12 cellular contexts compared by ENCODE assay signal in the genomic region with DNA sequence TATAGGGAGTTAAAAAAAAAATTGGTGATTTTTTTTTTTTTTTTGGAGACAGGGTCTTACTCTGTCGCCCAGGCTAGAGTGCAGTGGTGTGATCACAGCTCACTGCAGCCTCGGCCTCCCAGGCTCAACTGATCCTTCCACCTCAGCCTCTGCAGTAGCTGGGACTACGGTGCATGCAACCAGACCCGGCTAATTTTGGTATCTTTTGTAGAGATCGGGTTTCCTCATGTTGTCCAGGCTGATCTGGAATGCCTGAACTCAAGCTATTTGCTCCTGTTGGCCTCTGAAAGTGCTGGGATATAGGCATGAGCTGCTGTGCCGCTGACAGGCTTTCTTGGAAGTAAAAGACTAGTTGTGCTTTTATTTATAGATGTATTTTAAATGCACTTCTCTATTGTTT. TPM values are rescaled to one million over a fixed set of nuclear protein-coding genes. Genes with fewer than 3 reads are reported as not detected.
DNase-seq lines count a peak whose midpoint lies in the region; ATAC-seq and TF ChIP-seq lines count a peak whose summit lies in the region.
"Had no signal": no experiment of that assay in that cellular context is flagged by ENCODE, and none has a peak within 500 bp of the region (broad histone marks: within the 10 kb centered on the region; RNA-seq: fewer than 3 reads in every experiment).

No MANE protein-coding gene starts in this region.

- H3K27me3 Mint-ChIP-seq in CD8-positive, alpha-beta T cell (ENCODE audit: low read depth), result no peaks in the 10 kb centered on the region
- peaks cover 3% of the 10 kb centered on the region for H3K27me3 Mint-ChIP-seq in neural progenitor cell (ENCODE audit: insufficient read depth, low read depth)

- CTCF ChIA-PET in CD8-positive, alpha-beta T cell (lab: Charles Lee), result interaction anchor here (0.6 to 2.4 kb wide), 6 partner anchors 11 to 44 kb away, joined by 3 to 11 read pairs (median 4); no protein-coding TSS in a partner anchor

- H3F3A ChIP-seq in Loucy (ENCODE audit: low read depth) (no peaks in the 10 kb centered on the region), neural progenitor cell (ENCODE audit: low read depth) (peaks cover 25% of the 10 kb centered on the region)

- no peak for TF ChIP-seq CTCF in CD8-positive, alpha-beta T cell (IDR thresholded peaks at IDR 0.05)
- TF ChIP-seq CTCF in Loucy (conservative IDR thresholded peaks at IDR 0.05; ENCODE audit: low read length) (no peak), choroid plexus epithelial cell (conservative IDR thresholded peaks at IDR 0.05; ENCODE audit: low read depth, low read length) (no peak), neural progenitor cell (IDR thresholded peaks at IDR 0.05) (no peak), GM10266 (IDR thresholded peaks at IDR 0.05; ENCODE audit: control insufficient read depth, insufficient read depth, low read depth, missing control alignments) (no peak)

- H2AFZ ChIP-seq in Loucy (ENCODE audit: low read length), result no peak overlapping the region
- no peak overlapping the region for H2AFZ ChIP-seq in neural progenitor cell (replicated peaks)

- ATAC-seq in CD8-positive, alpha-beta T cell, result no peak
- ATAC-seq in HG03460 (IDR thresholded peaks at IDR 0.05; ENCODE audit: unreplicated experiment) (no peak), left colon (no peak)
- ATAC-seq: body of pancreas had no signal

- H3K4me1 Mint-ChIP-seq in CD8-positive, alpha-beta T cell (ENCODE audit: low read depth), result peaks cover 66% of the 10 kb centered on the region
- peaks cover 14% of the 10 kb centered on the region for H3K4me1 Mint-ChIP-seq in neural progenitor cell

- DNase-seq in CD8-positive, alpha-beta T cell, result peak in 1 of 7 experiments; percentile 16
- DNase-seq in choroid plexus epithelial cell (ENCODE audit: low read depth), result no peak
- no peak for DNase-seq in neural progenitor cell (ENCODE audit: low spot score)
- DNase-seq in GM10266 (ENCODE audit: extremely low spot score), result no peak
- no peak for DNase-seq in left colon
- DNase-seq in COR-L47 (lab: John Stamatoyannopoulos, UW), result no peak
- DNase-seq: hypothalamus, KBM-7, nucleus accumbens had no signal

- peak overlapping the region; percentile 25 for H3K9ac ChIP-seq in Loucy (ENCODE audit: low read depth, low read length, poor library complexity, severe bottlenecking)
- no peak overlapping the region for H3K9ac ChIP-seq in neural progenitor cell

- no peaks in the 10 kb centered on the region for H3K9me2 ChIP-seq in Loucy (replicated peaks; ENCODE audit: low read depth, low read length)

- H3K4me3 Mint-ChIP-seq in CD8-positive, alpha-beta T cell, result peak overlapping the region; percentile 68
- peak overlapping the region; percentile 24 for H3K4me3 Mint-ChIP-seq in neural progenitor cell

- POLR2A ChIA-PET in CD8-positive, alpha-beta T cell (lab: Charles Lee), result interaction anchor here (1.1 to 10.3 kb wide), 4 partner anchors 10 to 37 kb away, joined by 3 to 177 read pairs (median 67); no protein-coding TSS in a partner anchor

- H3K27ac ChIP-seq in CD8-positive, alpha-beta T cell (ENCODE audit: low read depth, low read length), result peak overlapping the region; percentile 28
- no peak overlapping the region for H3K27ac ChIP-seq in neural progenitor cell

- H3K4me1 ChIP-seq in CD8-positive, alpha-beta T cell (ENCODE audit: insufficient read depth, low read length), result peaks cover 66% of the 10 kb centered on the region
- H3K4me1 ChIP-seq in Loucy (ENCODE audit: insufficient read depth, low read length, poor library complexity, severe bottlenecking) (peaks cover 34% of the 10 kb centered on the region), neural progenitor cell (no peaks in the 10 kb centered on the region)

- H3K79me2 ChIP-seq in Loucy (ENCODE audit: insufficient read depth, low read length) (peaks cover 82% of the 10 kb centered on the region), neural progenitor cell (ENCODE audit: low read depth) (peaks cover 71% of the 10 kb centered on the region)

- no peaks in the 10 kb centered on the region for H3K27me3 ChIP-seq in CD8-positive, alpha-beta T cell (ENCODE audit: insufficient read depth, low read length)
- no peaks in the 10 kb centered on the region for H3K27me3 ChIP-seq in Loucy (ENCODE audit: insufficient read depth, low read length, poor library complexity, severe bottlenecking)
- H3K27me3 ChIP-seq in neural progenitor cell, result no peaks in the 10 kb centered on the region
- H3K27me3 ChIP-seq: body of pancreas had no signal

- intact Hi-C loops in CD8-positive, alpha-beta T cell (cut with DNase I, micrococcal nuclease), result loop anchor here (5.0 to 10.0 kb wide), 2 partner anchors 37 to 711 kb away; no protein-coding TSS in a partner anchor
- intact Hi-C loops in left colon (cut with DNase I, micrococcal nuclease), result no loop called here

- H3K4me2 ChIP-seq in Loucy (ENCODE audit: low read depth, low read length, poor library complexity, severe bottlenecking) (peak overlapping the region; percentile 69), neural progenitor cell (no peak overlapping the region)

- H4K20me1 ChIP-seq in Loucy (ENCODE audit: insufficient read depth, low read length, poor library complexity, severe bottlenecking) (peaks cover 69% of the 10 kb centered on the region), neural progenitor cell (ENCODE audit: low read depth) (peaks cover 66% of the 10 kb centered on the region)

- H3K9me3 ChIP-seq in CD8-positive, alpha-beta T cell (ENCODE audit: low read length), result no peaks in the 10 kb centered on the region
- H3K9me3 ChIP-seq in Loucy (ENCODE audit: insufficient read depth, low read depth, low read length) (no peaks in the 10 kb centered on the region), neural progenitor cell (ENCODE audit: low read depth) (no peaks in the 10 kb centered on the region)

- peaks cover 7% of the 10 kb centered on the region for H3K36me3 ChIP-seq in CD8-positive, alpha-beta T cell (ENCODE audit: insufficient read depth, low read length)
- H3K36me3 ChIP-seq in Loucy (ENCODE audit: insufficient read depth, low read length), result no peaks in the 10 kb centered on the region; the same call in 1 of the 2 replicates
- H3K36me3 ChIP-seq in neural progenitor cell, result no peaks in the 10 kb centered on the region

- H3K27ac Mint-ChIP-seq in CD8-positive, alpha-beta T cell, result peak overlapping the region; percentile 90
- no peak overlapping the region for H3K27ac Mint-ChIP-seq in neural progenitor cell

- no peaks in the 10 kb centered on the region for H3K9me3 Mint-ChIP-seq in CD8-positive, alpha-beta T cell
- no peaks in the 10 kb centered on the region for H3K9me3 Mint-ChIP-seq in neural progenitor cell

- H3K36me3 Mint-ChIP-seq in CD8-positive, alpha-beta T cell, result peaks cover 57% of the 10 kb centered on the region
- H3K36me3 Mint-ChIP-seq in neural progenitor cell, result peaks cover 14% of the 10 kb centered on the region

- H3K4me3 ChIP-seq in CD8-positive, alpha-beta T cell (ENCODE audit: low read depth, low read length), result peak overlapping the region; percentile 16
- H3K4me3 ChIP-seq in Loucy (ENCODE audit: low read length, poor library complexity, severe bottlenecking) (peak overlapping the region; percentile 59), choroid plexus epithelial cell (ENCODE audit: low read depth, low read length) (peak overlapping the region; percentile 13), neural progenitor cell (no peak overlapping the region)
- H3K4me3 ChIP-seq: body of pancreas had no signal

RNA-seq across cellular contexts. Expression of gene CDC42, which starts 3.0 kb away (rescaled TPM):
- 100 to 1,000 TPM; 327 to 377 TPM for total RNA-seq in CD8-positive, alpha-beta T cell
- total RNA-seq in neural progenitor cell (ENCODE audit: low replicate concordance) (267 and 348 TPM in 2 replicates), left colon (100 to 1,000 TPM; 269 to 323 TPM)

RNA-seq across cellular contexts. Expression of gene CELA3A, which starts 54.0 kb away (rescaled TPM):
- not detected for total RNA-seq in CD8-positive, alpha-beta T cell
- total RNA-seq in neural progenitor cell (ENCODE audit: low replicate concordance), result not detected in 2 replicates
- total RNA-seq in left colon, result 1 to 10 TPM; 1.1 to 2.1 TPM

Comparison
In these comparisons a context has a peak if more than half of its experiments do, and no peak if none do; other contexts are left out.
1. intact Hi-C loops: an anchor here in CD8-positive, alpha-beta T cell (5.0 to 10.0 kb wide); none called in left colon.